16 cellular contexts compared by ENCODE assay signal in genomic region chr6:129921169-129921817, GRCh38.
"Had no signal": no experiment of that assay in that cellular context is flagged by ENCODE, and none has a peak within 500 bp of the region (broad histone marks: within the 10 kb centered on the region; RNA-seq: fewer than 3 reads in every experiment).

No MANE protein-coding gene starts in this region.

- DNase-seq: activated CD4-positive, CD25-positive, alpha-beta regulatory T cell treated with anti-CD3 and anti-CD28 coated beads, Interleukin-2, amount 50 U/mL, for 72 hours; activated naive CD8-positive, alpha-beta T cell treated with anti-CD3 and anti-CD28 coated beads, Interleukin-2, amount 10 ng/mL, durations not matched to agents 7 days and 5 days; cerebellar nuclear complex; dermis blood vessel endothelial cell; effector memory CD8-positive, alpha-beta T cell; islet precursor cell; mammary epithelial cell; naive thymus-derived CD4-positive, alpha-beta T cell; stimulated activated CD4-positive, alpha-beta T cell treated with anti-CD3 and anti-CD28 coated beads, Interleukin-12 subunit alpha, Interleukin-12 subunit beta, amount 100 ng/mL, for 4 hours; stimulated activated CD4-positive, alpha-beta T cell treated with anti-CD3 and anti-CD28 coated beads, Interleukin-2, amount 100 ng/mL, for 24 hours had no signal

- H3K4me1 ChIP-seq: breast epithelium, gastroesophageal sphincter, parathyroid adenoma had no signal

- H3K4me3 ChIP-seq: breast epithelium, gastroesophageal sphincter, thoracic aorta had no signal

- H3K27ac ChIP-seq: breast epithelium, epithelial cell of prostate, gastroesophageal sphincter, parathyroid adenoma, thoracic aorta had no signal

- H3K36me3 ChIP-seq: breast epithelium, gastroesophageal sphincter, thoracic aorta had no signal

- H2AFZ ChIP-seq: parathyroid adenoma had no signal

- H3K9me3 ChIP-seq: breast epithelium, gastroesophageal sphincter, thoracic aorta had no signal

- ATAC-seq: effector memory CD8-positive, alpha-beta T cell; gastroesophageal sphincter; left lobe of liver; naive thymus-derived CD4-positive, alpha-beta T cell had no signal

- H3K9ac ChIP-seq: parathyroid adenoma had no signal

- H3K27me3 ChIP-seq: breast epithelium, gastroesophageal sphincter had no signal

- H3K79me2 ChIP-seq: parathyroid adenoma had no signal
